Comparison of ENCODE assay signal across 10 cellular contexts in genomic region chr9:36575411-36575882, GRCh38. TPM values are rescaled to one million over a fixed set of nuclear protein-coding genes. Genes with fewer than 3 reads are reported as not detected.
DNase-seq lines count a peak whose midpoint lies in the region; ATAC-seq and TF ChIP-seq lines count a peak whose summit lies in the region.
"Had no signal": no experiment of that assay in that cellular context is flagged by ENCODE, and none has a peak within 500 bp of the region (broad histone marks: within the 10 kb centered on the region; RNA-seq: fewer than 3 reads in every experiment).

No MANE protein-coding gene starts in this region.

- intact Hi-C loops in Caco-2 (cut with micrococcal nuclease; ENCODE audit: unreplicated experiment) (no loop called here), spleen (cut with DNase I; ENCODE audit: low total_unique reads) (no loop called here)
- intact Hi-C loops in activated T-helper 1 cell treated with anti-CD3 and anti-CD28 coated beads, Interleukin-12 subunit alpha, Interleukin-12 subunit beta, Interleukin-2, Interleukin-4 antibody, amounts not matched to agents 30 ng/mL and 10 ng/mL and 1 ng/mL, durations not matched to agents 14 hours and 24 hours and 36 hours (cut with micrococcal nuclease) = loop anchor here (10.0 kb wide), 3 partner anchors 361 to 889 kb away; partner anchors contain the start of gene ZBTB5

- H3K9ac ChIP-seq in HUES6 (ENCODE audit: low read length) (no peak overlapping the region), iPS-20b (ENCODE audit: low read depth, low read length) (no peak overlapping the region; the same call in none of the 2 replicates)

- H3K4me3 ChIP-seq in Caco-2 (ENCODE audit: low read depth, low read length) = no peak overlapping the region
- H3K4me3 ChIP-seq in HUES6 (ENCODE audit: low read depth, low read length) = peak overlapping the region; percentile 14; the same call in 1 of the 2 replicates
- peak overlapping the region; percentile 27; the same call in 1 of the 2 replicates for H3K4me3 ChIP-seq in iPS-20b (ENCODE audit: low read length)
- H3K4me3 ChIP-seq in upper lobe of left lung = no peak overlapping the region
- no peak overlapping the region for H3K4me3 ChIP-seq in spleen
- H3K4me3 ChIP-seq: thyroid gland had no signal

- H3K27ac Mint-ChIP-seq in Caco-2 (ENCODE audit: unreplicated experiment) = peak overlapping the region; percentile 83
- H3K27ac Mint-ChIP-seq in activated T-helper 1 cell treated with anti-CD3 and anti-CD28 coated beads, Interleukin-12 subunit alpha, Interleukin-12 subunit beta, Interleukin-2, Interleukin-4 antibody, amounts not matched to agents 30 ng/mL and 10 ng/mL and 1 ng/mL, durations not matched to agents 14 hours and 24 hours and 36 hours = peak overlapping the region; percentile 26

- POLR2A ChIA-PET in Caco-2 (lab: Charles Lee) = no interaction called here

- TF ChIP-seq CTCF in Caco-2 (IDR thresholded peaks at IDR 0.05; ENCODE audit: insufficient read depth in 1 of 2, low read depth in 1 of 2, low read length in 1 of 2, severe bottlenecking in 1 of 2, unreplicated experiment in 1 of 2) (no peak), upper lobe of left lung (IDR thresholded peaks at IDR 0.05) (no peak), spleen (IDR thresholded peaks at IDR 0.05 in 8 of 11, conservative IDR thresholded peaks at IDR 0.05 in 3 of 11) (no peak)

- H3K36me3 ChIP-seq in Caco-2 (ENCODE audit: control insufficient read depth, insufficient read depth, low read length) = 0 out of 2 replicates have a peak, but pooled peaks cover 2% of the 10 kb centered on the region
- H3K36me3 ChIP-seq in HUES6 (ENCODE audit: control insufficient read depth, insufficient read depth, low read length) = peaks cover 6% of the 10 kb centered on the region; the same call in 1 of the 2 replicates
- H3K36me3 ChIP-seq in iPS-20b (ENCODE audit: insufficient read depth, low read depth, low read length) = peaks cover 20% of the 10 kb centered on the region
- no peaks in the 10 kb centered on the region for H3K36me3 ChIP-seq in upper lobe of left lung
- no peaks in the 10 kb centered on the region for H3K36me3 ChIP-seq in spleen
- H3K36me3 ChIP-seq: thyroid gland had no signal

- no peaks in the 10 kb centered on the region for H3K27me3 Mint-ChIP-seq in Caco-2 (ENCODE audit: insufficient read depth, unreplicated experiment)
- H3K27me3 Mint-ChIP-seq in activated T-helper 1 cell treated with anti-CD3 and anti-CD28 coated beads, Interleukin-12 subunit alpha, Interleukin-12 subunit beta, Interleukin-2, Interleukin-4 antibody, amounts not matched to agents 30 ng/mL and 10 ng/mL and 1 ng/mL, durations not matched to agents 14 hours and 24 hours and 36 hours (ENCODE audit: insufficient read depth) = peaks cover 2% of the 10 kb centered on the region

- H3K4me1 ChIP-seq in Caco-2 (peaks cover 46% of the 10 kb centered on the region), HUES6 (ENCODE audit: control insufficient read depth, insufficient read depth, low read length) (peaks cover 8% of the 10 kb centered on the region; the same call in 1 of the 2 replicates), iPS-20b (ENCODE audit: insufficient read depth, low read length) (peaks cover 3% of the 10 kb centered on the region; the same call in 1 of the 2 replicates), upper lobe of left lung (peaks cover 7 to 24% (median 9%) of the 10 kb centered on the region in 4 donors), spleen (peaks cover 7 to 42% (median 19%) of the 10 kb centered on the region in 6 donors)

- H3K27me3 ChIP-seq in Caco-2 (replicated peaks; ENCODE audit: control insufficient read depth, insufficient read depth, low read length) (no peaks in the 10 kb centered on the region), HUES6 (ENCODE audit: control insufficient read depth, insufficient read depth, low read length) (no peaks in the 10 kb centered on the region), iPS-20b (ENCODE audit: insufficient read depth, low read length) (no peaks in the 10 kb centered on the region), upper lobe of left lung (no peaks in the 10 kb centered on the region), spleen (replicated peaks in 1 of 7) (peaks cover 0 to 6% (median 0%) of the 10 kb centered on the region in 7 donors)
- H3K27me3 ChIP-seq: thyroid gland had no signal

- peak overlapping the region; percentile 64 for H3K4me3 Mint-ChIP-seq in Caco-2 (ENCODE audit: unreplicated experiment)
- peak overlapping the region; percentile 25 for H3K4me3 Mint-ChIP-seq in activated T-helper 1 cell treated with anti-CD3 and anti-CD28 coated beads, Interleukin-12 subunit alpha, Interleukin-12 subunit beta, Interleukin-2, Interleukin-4 antibody, amounts not matched to agents 30 ng/mL and 10 ng/mL and 1 ng/mL, durations not matched to agents 14 hours and 24 hours and 36 hours

- H3K36me3 Mint-ChIP-seq in Caco-2 (ENCODE audit: insufficient read depth, unreplicated experiment) = peaks cover 48% of the 10 kb centered on the region
- peaks cover 20% of the 10 kb centered on the region for H3K36me3 Mint-ChIP-seq in activated T-helper 1 cell treated with anti-CD3 and anti-CD28 coated beads, Interleukin-12 subunit alpha, Interleukin-12 subunit beta, Interleukin-2, Interleukin-4 antibody, amounts not matched to agents 30 ng/mL and 10 ng/mL and 1 ng/mL, durations not matched to agents 14 hours and 24 hours and 36 hours (ENCODE audit: low read depth)

- H3K9me3 ChIP-seq in Caco-2 (no peaks in the 10 kb centered on the region), HUES6 (ENCODE audit: control insufficient read depth, insufficient read depth, low read depth, low read length) (no peaks in the 10 kb centered on the region), iPS-20b (ENCODE audit: insufficient read depth, low read depth, low read length) (no peaks in the 10 kb centered on the region), upper lobe of left lung (no peaks in the 10 kb centered on the region), spleen (no peaks in the 10 kb centered on the region)
- H3K9me3 ChIP-seq: thyroid gland had no signal

- 67 to 83% methylated on average over 2 of the region's 2 CpGs for WGBS in upper lobe of left lung, 2 donors
- 58 to 72% (median 69%) methylated on average over 2 of the region's 2 CpGs for WGBS in spleen, 5 donors

- H3K9me3 Mint-ChIP-seq in Caco-2 (ENCODE audit: unreplicated experiment) = no peaks in the 10 kb centered on the region
- H3K9me3 Mint-ChIP-seq in activated T-helper 1 cell treated with anti-CD3 and anti-CD28 coated beads, Interleukin-12 subunit alpha, Interleukin-12 subunit beta, Interleukin-2, Interleukin-4 antibody, amounts not matched to agents 30 ng/mL and 10 ng/mL and 1 ng/mL, durations not matched to agents 14 hours and 24 hours and 36 hours = no peaks in the 10 kb centered on the region

- no peak for TF ChIP-seq EP300 in upper lobe of left lung (IDR thresholded peaks at IDR 0.05)

- no TSS peak for BruUV-seq in Caco-2 (replicated peaks; lab: Mats Ljungman, UMichigan)

- DNase-seq in Caco-2 (no peak), upper lobe of left lung (no peak), CD1c-positive myeloid dendritic cell (ENCODE audit: extremely low spot score) (no peak), spleen (no peak)
- DNase-seq in activated T-helper 1 cell treated with anti-CD3 and anti-CD28 coated beads, Interleukin-12 subunit alpha, Interleukin-12 subunit beta, Interleukin-2, Interleukin-4 antibody, amounts not matched to agents 30 ng/mL and 10 ng/mL and 1 ng/mL, durations not matched to agents 14 hours and 24 hours and 36 hours (ENCODE audit: low spot score) = no peak
- DNase-seq: NCI-H748 treated with DMSO at 0.1 percent for 48 hours, thyroid gland had no signal

- no peak for TF ChIP-seq POLR2A in upper lobe of left lung (IDR thresholded peaks at IDR 0.05)
- no peak for TF ChIP-seq POLR2A in spleen (IDR thresholded peaks at IDR 0.05)

- CTCF ChIA-PET in Caco-2 (lab: Charles Lee) = no interaction called here

- H3K4me1 Mint-ChIP-seq in Caco-2 (ENCODE audit: low read depth, unreplicated experiment) = peaks cover 22% of the 10 kb centered on the region
- peaks cover 39% of the 10 kb centered on the region for H3K4me1 Mint-ChIP-seq in activated T-helper 1 cell treated with anti-CD3 and anti-CD28 coated beads, Interleukin-12 subunit alpha, Interleukin-12 subunit beta, Interleukin-2, Interleukin-4 antibody, amounts not matched to agents 30 ng/mL and 10 ng/mL and 1 ng/mL, durations not matched to agents 14 hours and 24 hours and 36 hours (ENCODE audit: low read depth)

- ATAC-seq in upper lobe of left lung (ENCODE audit: low FRiP score in 2 of 2) (no peak), HG03432 (IDR thresholded peaks at IDR 0.05; ENCODE audit: unreplicated experiment) (no peak)

- H3K27ac ChIP-seq in HUES6 (ENCODE audit: low read depth, low read length) (0 out of 2 replicates have a peak overlapping the region, but pooled peaks have one; percentile 6), iPS-20b (ENCODE audit: low read length) (no peak overlapping the region), upper lobe of left lung (no peak overlapping the region), spleen (no peak overlapping the region)
- H3K27ac ChIP-seq: thyroid gland had no signal

RNA-seq across cellular contexts. Expression of gene MELK, which starts 2.8 kb away (rescaled TPM):
- total RNA-seq in Caco-2 (2022) (57.8 and 59.6 TPM in 2 replicates), upper lobe of left lung (1 to 10 TPM in 4 of 6 donors, under 1 TPM in 1, not detected in 1; 0.55 to 4.0 (median 2.0) TPM), spleen (1 to 10 TPM in 5 of 7 donors, under 1 TPM in 2; 0.64 to 9.3 (median 3.4) TPM)
- total RNA-seq in activated T-helper 1 cell treated with anti-CD3 and anti-CD28 coated beads, Interleukin-12 subunit alpha, Interleukin-12 subunit beta, Interleukin-2, Interleukin-4 antibody, amounts not matched to agents 30 ng/mL and 10 ng/mL and 1 ng/mL, durations not matched to agents 14 hours and 24 hours and 36 hours = 46.4 and 48.3 TPM in 2 replicates
- 1 to 10 TPM in 2 of 3 donors, under 1 TPM in 1; 0.74 to 3.2 (median 1.7) TPM for polyA plus RNA-seq in spleen

Comparison
In these comparisons a context has a peak if more than half of its experiments do, and no peak if none do; other contexts are left out.
1. H3K4me3 ChIP-seq: peak in HUES6 (single experiment) and iPS-20b (single experiment); none in Caco-2 (single experiment), upper lobe of left lung (0 of 4) and spleen (0 of 8).